Comparison of ENCODE assay signal across 8 cellular contexts in the genomic region with DNA sequence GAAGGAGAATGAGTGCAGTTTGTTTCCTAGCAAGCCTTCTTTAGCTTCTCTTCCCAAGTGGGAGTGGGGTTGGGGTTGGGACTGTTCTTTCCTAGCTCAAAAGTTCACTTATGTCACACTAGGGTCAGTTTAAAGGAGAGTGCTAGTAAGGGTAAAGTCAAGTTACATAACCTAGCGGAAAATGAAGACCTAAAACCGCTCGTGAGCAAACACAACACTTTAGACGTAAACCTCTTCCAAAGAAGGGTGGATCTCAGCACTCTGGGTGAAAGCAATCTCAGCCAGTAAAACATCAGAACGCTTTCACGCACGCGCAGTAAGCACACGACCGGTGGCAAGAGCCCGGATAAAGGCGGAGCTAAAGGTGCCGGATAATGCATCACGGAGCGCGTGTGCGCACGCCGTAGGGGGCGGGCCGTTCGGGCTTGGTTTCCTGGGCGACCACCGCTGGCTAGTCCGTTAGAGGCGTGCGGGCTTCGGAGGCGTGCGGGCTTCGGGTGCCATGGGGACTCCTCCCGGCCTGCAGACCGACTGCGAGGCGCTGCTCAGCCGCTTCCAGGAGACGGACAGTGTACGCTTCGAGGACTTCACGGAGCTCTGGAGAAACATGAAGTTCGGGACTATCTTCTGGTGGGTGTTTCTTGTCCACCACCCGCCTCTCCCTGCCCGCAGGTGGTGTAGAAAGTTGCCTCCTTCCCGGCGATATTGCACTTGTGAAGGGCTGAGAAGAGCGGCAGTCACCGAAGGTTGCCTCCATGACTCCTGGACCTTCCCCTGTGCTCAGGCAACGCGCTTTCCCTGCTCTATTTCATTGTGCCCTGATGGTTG. TPM values are rescaled to one million over a fixed set of nuclear protein-coding genes. Genes with fewer than 3 reads are reported as not detected.
A peak's percentile ranks its signal among the peaks of the same experiment; 100 is the strongest.
DNase-seq lines count a peak whose midpoint lies in the region; ATAC-seq and TF ChIP-seq lines count a peak whose summit lies in the region.

TSS of gene SNAPC1 (plus strand) at position 462 of the 828 bp plus-strand sequence. CDS start at position 503, 41 bp downstream.

- peak within 1 kb of the TSS; percentile 94 for H3K4me2 ChIP-seq in PC-3 (ENCODE audit: low read length)

- CTCF ChIA-PET in PC-3 (lab: Charles Lee): interaction anchor here (0.5 to 1.6 kb wide), 3 partner anchors 67 to 98 kb away, joined by 3 to 8 read pairs (median 7); partner anchors contain the start of gene HIF1A

- peak; percentile 97 for DNase-seq in DMS53 (lab: John Stamatoyannopoulos, UW)
- peak; percentile 98 for DNase-seq in Jurkat, Clone E6-1 (ENCODE audit: low read depth, low spot score)
- DNase-seq in PC-3: peak; percentile 100
- peak; percentile 96 for DNase-seq in activated T-cell treated with anti-CD3 and anti-CD28 coated beads, Interleukin-2, amount 50 U/mL, for 24 hours
- peak; percentile 75 for DNase-seq in epithelial cell of proximal tubule (ENCODE audit: low read depth)
- DNase-seq in mucosa of descending colon: peak; percentile 97 to 99 (median 98)
- peak; percentile 95 for DNase-seq in stimulated activated CD8-positive, alpha-beta memory T cell treated with anti-CD3 and anti-CD28 coated beads, Interleukin-4, amount 100 ng/mL, for 1 hour (ENCODE audit: low read depth in 2 of 2, low spot score in 1 of 2)

- ATAC-seq in GM21717 (IDR thresholded peaks at IDR 0.05; ENCODE audit: unreplicated experiment) (peak; percentile 97), PC-3 (peak; percentile 86), mucosa of descending colon (peak; percentile 99)

- peak within 1 kb of the TSS; percentile 55 for H3K27ac ChIP-seq in PC-3 (ENCODE audit: low read length)

- no peaks in the 10 kb centered on the region for H3K27me3 Mint-ChIP-seq in activated T-cell treated with anti-CD3 and anti-CD28 coated beads, Interleukin-2, amount 50 U/mL, for 24 hours

- H3K4me3 Mint-ChIP-seq in activated T-cell treated with anti-CD3 and anti-CD28 coated beads, Interleukin-2, amount 50 U/mL, for 24 hours: peak within 1 kb of the TSS; percentile 95

- peaks cover 18% of the 10 kb centered on the region for H3F3A ChIP-seq in PC-3 (ENCODE audit: low read length, unreplicated experiment)

- H3K4me1 ChIP-seq in PC-3 (ENCODE audit: insufficient read depth, low read length) (peaks cover 32% of the 10 kb centered on the region), mucosa of descending colon (ENCODE audit: low read depth) (peaks cover 10% of the 10 kb centered on the region)

- TF ChIP-seq CTCF in PC-3 (conservative IDR thresholded peaks at IDR 0.05; ENCODE audit: low read depth, low read length): no peak
- no peak for TF ChIP-seq CTCF in epithelial cell of proximal tubule (conservative IDR thresholded peaks at IDR 0.05; ENCODE audit: low read depth, low read length)
- no peak for TF ChIP-seq CTCF in mucosa of descending colon (IDR thresholded peaks at IDR 0.05)

- peak within 1 kb of the TSS; percentile 97 for H3K27ac Mint-ChIP-seq in activated T-cell treated with anti-CD3 and anti-CD28 coated beads, Interleukin-2, amount 50 U/mL, for 24 hours

- TSS peak; percentile 51 for BruUV-seq in PC-3 (replicated peaks; lab: Mats Ljungman, UMichigan)

- no peaks in the 10 kb centered on the region for H3K9me3 Mint-ChIP-seq in activated T-cell treated with anti-CD3 and anti-CD28 coated beads, Interleukin-2, amount 50 U/mL, for 24 hours

- H3K9ac ChIP-seq in PC-3 (ENCODE audit: low read length): peak within 1 kb of the TSS; percentile 89

- intact Hi-C loops in PC-3 (cut with micrococcal nuclease) (loop anchor here (1.0 to 5.0 kb wide), 4 partner anchors 11 to 260 kb away; no protein-coding TSS in a partner anchor), mucosa of descending colon (cut with DNase I, micrococcal nuclease) (loop anchor here (10.0 kb wide), 1 partner anchor 297 kb away; no protein-coding TSS in a partner anchor)

- peaks cover 37% of the 10 kb centered on the region for H3K36me3 Mint-ChIP-seq in activated T-cell treated with anti-CD3 and anti-CD28 coated beads, Interleukin-2, amount 50 U/mL, for 24 hours (ENCODE audit: low read depth)

- POLR2A ChIA-PET in PC-3 (lab: Charles Lee; ENCODE audit: unreplicated experiment): interaction anchor here (0.5 to 1.5 kb wide), 15 partner anchors 10 to 1214 kb away, joined by 3 to 21 read pairs (median 4); partner anchors contain the start of genes HIF1A and PRKCH

- H4K20me1 ChIP-seq in PC-3 (ENCODE audit: low read length): peaks cover 23% of the 10 kb centered on the region

- H3K9me2 ChIP-seq in PC-3 (replicated peaks; ENCODE audit: low read length): no peaks in the 10 kb centered on the region

- peaks cover 51% of the 10 kb centered on the region for H3K79me2 ChIP-seq in PC-3 (ENCODE audit: low read length)

- peaks cover 49% of the 10 kb centered on the region for H3K4me1 Mint-ChIP-seq in activated T-cell treated with anti-CD3 and anti-CD28 coated beads, Interleukin-2, amount 50 U/mL, for 24 hours (ENCODE audit: low read depth)

- H3K36me3 ChIP-seq in PC-3 (ENCODE audit: low read depth, low read length): peaks cover 2% of the 10 kb centered on the region; the same call in 1 of the 2 replicates
- no peaks in the 10 kb centered on the region for H3K36me3 ChIP-seq in mucosa of descending colon (ENCODE audit: low read depth)

- peak within 1 kb of the TSS; percentile 79 for H2AFZ ChIP-seq in PC-3 (ENCODE audit: low read length)

- no peaks in the 10 kb centered on the region for H3K27me3 ChIP-seq in PC-3 (ENCODE audit: low read length)

- H3K9me3 ChIP-seq in PC-3 (ENCODE audit: low read length): no peaks in the 10 kb centered on the region
- H3K9me3 ChIP-seq in mucosa of descending colon: no peaks in the 10 kb centered on the region

- peak within 1 kb of the TSS; percentile 98 for H3K4me3 ChIP-seq in Jurkat, Clone E6-1 (ENCODE audit: low read length)
- H3K4me3 ChIP-seq in PC-3 (ENCODE audit: low read length) (peak within 1 kb of the TSS; percentile 96), epithelial cell of proximal tubule (ENCODE audit: low read depth, low read length) (peak within 1 kb of the TSS; percentile 97), mucosa of descending colon (peak within 1 kb of the TSS; percentile 72)

RNA-seq across cellular contexts. Expression of gene SNAPC1, which starts in this region (rescaled TPM):
- 10.6 TPM for polyA plus RNA-seq in Jurkat, Clone E6-1 (2012; ENCODE audit: insufficient read depth, insufficient read length)
- total RNA-seq in PC-3 (2014; rRNA removed): 26.7 and 27.3 TPM in 2 replicates
- 26.4 and 30.6 TPM in 2 replicates for total RNA-seq in epithelial cell of proximal tubule
- total RNA-seq in mucosa of descending colon: 1 to 10 TPM; 2.0 to 4.8 (median 2.5) TPM

Comparison
In these comparisons a context has a peak if more than half of its experiments do, and no peak if none do; other contexts are left out.
1. Peak in every context shown above with its lines: DNase-seq, ATAC-seq, H3K4me3 ChIP-seq and H3K27ac ChIP-seq.